15 cellular contexts compared by ENCODE assay signal in genomic region chr4:72209600-72209999, GRCh38.
DNase-seq lines count a peak whose midpoint lies in the region; ATAC-seq and TF ChIP-seq lines count a peak whose summit lies in the region.
"Had no signal": no experiment of that assay in that cellular context is flagged by ENCODE, and none has a peak within 500 bp of the region (broad histone marks: within the 10 kb centered on the region; RNA-seq: fewer than 3 reads in every experiment).

No MANE protein-coding gene starts in this region.

- TF ChIP-seq CTCF in upper lobe of right lung (IDR thresholded peaks at IDR 0.05): no peak
- TF ChIP-seq CTCF in right lobe of liver (IDR thresholded peaks at IDR 0.05): no peak
- TF ChIP-seq CTCF in suprapubic skin (IDR thresholded peaks at IDR 0.05): no peak

- H3K4me3 ChIP-seq in upper lobe of right lung: no peak overlapping the region
- H3K4me3 ChIP-seq in right lobe of liver: no peak overlapping the region
- no peak overlapping the region for H3K4me3 ChIP-seq in suprapubic skin
- H3K4me3 ChIP-seq: esophagus squamous epithelium, MG63 had no signal

- no peak for TF ChIP-seq POLR2A in right lobe of liver (IDR thresholded peaks at IDR 0.05)
- no peak for TF ChIP-seq POLR2A in suprapubic skin (IDR thresholded peaks at IDR 0.05)

- H3K36me3 ChIP-seq in upper lobe of right lung: no peaks in the 10 kb centered on the region
- no peaks in the 10 kb centered on the region for H3K36me3 ChIP-seq in right lobe of liver
- H3K36me3 ChIP-seq in suprapubic skin: no peaks in the 10 kb centered on the region
- H3K36me3 ChIP-seq: esophagus squamous epithelium, MG63 had no signal

- intact Hi-C loops in upper lobe of right lung (cut with DNase I) (no loop called here), right lobe of liver (cut with DNase I) (no loop called here)

- no peaks in the 10 kb centered on the region for H3K9me3 ChIP-seq in upper lobe of right lung
- no peaks in the 10 kb centered on the region for H3K9me3 ChIP-seq in right lobe of liver
- no peaks in the 10 kb centered on the region for H3K9me3 ChIP-seq in suprapubic skin
- H3K9me3 ChIP-seq: esophagus squamous epithelium, MG63 had no signal

- DNase-seq in SW480 (ENCODE audit: low spot score): peak; percentile 24
- no peak for DNase-seq in upper lobe of right lung
- no peak for DNase-seq in HK-2 (ENCODE audit: unreplicated experiment)
- DNase-seq in right lobe of liver: no peak
- DNase-seq in suprapubic skin (ENCODE audit: low spot score in 2 of 2): no peak
- DNase-seq: activated CD4-positive, CD25-positive, alpha-beta regulatory T cell treated with anti-CD3 and anti-CD28 coated beads, Interleukin-2, amount 50 U/mL, for 72 hours; CD4-positive, CD25-positive, alpha-beta regulatory T cell; esophagus squamous epithelium; mesenchymal stem cell; MG63; NCI-H2107; occipital lobe; stimulated activated CD4-positive, alpha-beta T cell treated with anti-CD3 and anti-CD28 coated beads, Interleukin-12 subunit alpha, Interleukin-12 subunit beta, amount 100 ng/mL, for 4 hours had no signal

- H3K27ac ChIP-seq in upper lobe of right lung (no peak overlapping the region), right lobe of liver (no peak overlapping the region), suprapubic skin (no peak overlapping the region)

- ATAC-seq in GM19025 (IDR thresholded peaks at IDR 0.05; ENCODE audit: low read depth, unreplicated experiment) (peak; percentile 47), HG02981 (IDR thresholded peaks at IDR 0.05; ENCODE audit: unreplicated experiment) (peak; percentile 51), upper lobe of right lung (peak; percentile 62), right lobe of liver (no peak)

- H3K27me3 ChIP-seq in upper lobe of right lung: no peaks in the 10 kb centered on the region
- no peaks in the 10 kb centered on the region for H3K27me3 ChIP-seq in right lobe of liver
- H3K27me3 ChIP-seq in suprapubic skin: no peaks in the 10 kb centered on the region
- H3K27me3 ChIP-seq: esophagus squamous epithelium, MG63 had no signal

- H3K4me1 ChIP-seq in upper lobe of right lung: no peaks in the 10 kb centered on the region
- H3K4me1 ChIP-seq in right lobe of liver: no peaks in the 10 kb centered on the region
- H3K4me1 ChIP-seq in suprapubic skin: no peaks in the 10 kb centered on the region

- TF ChIP-seq EP300 in suprapubic skin (IDR thresholded peaks at IDR 0.05): no peak

Comparison
In these comparisons a context has a peak if more than half of its experiments do, and no peak if none do; other contexts are left out.
1. ATAC-seq: peak in GM19025 (single experiment), HG02981 (single experiment) and upper lobe of right lung (single experiment); none in right lobe of liver (0 of 4).